ENCODE assay signal across 14 cellular contexts in the genomic region with DNA sequence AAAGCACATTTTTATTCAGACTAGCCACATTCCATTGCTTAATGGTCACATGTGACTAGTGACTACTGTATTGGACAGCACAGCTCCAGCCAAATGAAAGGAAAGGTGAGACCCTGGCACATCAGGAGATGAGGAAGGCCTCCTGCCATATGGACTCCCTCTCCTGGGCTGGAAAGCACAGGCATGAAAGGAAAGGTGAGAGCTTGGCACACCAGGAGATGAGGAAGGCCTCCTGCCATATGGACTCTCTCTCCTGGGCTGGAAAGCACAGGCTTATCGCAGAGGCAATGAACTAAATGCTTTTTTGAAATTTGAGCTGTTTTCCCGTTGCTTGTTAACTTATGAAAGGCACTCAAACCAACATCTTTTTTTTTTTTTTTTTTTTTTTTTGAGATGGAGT.
"Had no signal": no experiment of that assay in that cellular context is flagged by ENCODE, and none has a peak within 500 bp of the region (broad histone marks: within the 10 kb centered on the region; RNA-seq: fewer than 3 reads in every experiment).

No MANE protein-coding gene starts in this region.

- H3K9me3 ChIP-seq: neutrophil, sigmoid colon, stomach had no signal

- H3K27ac ChIP-seq: foreskin keratinocyte, hepatocyte, neutrophil, sigmoid colon, stomach, VCaP had no signal

- DNase-seq: activated CD4-positive, alpha-beta T cell treated with anti-CD3 and anti-CD28 coated beads for 1 hour; activated gamma-delta T cell; foreskin keratinocyte; sigmoid colon; stimulated activated CD4-positive, alpha-beta T cell treated with anti-CD3 and anti-CD28 coated beads, Interleukin-4, amount 100 ng/mL, for 24 hours; stomach; trophoblast cell had no signal

- H2AFZ ChIP-seq: hepatocyte had no signal

- H3K27me3 ChIP-seq: foreskin keratinocyte, hepatocyte, neutrophil, sigmoid colon, stomach had no signal

- H3K27ac Mint-ChIP-seq: activated naive CD4-positive, alpha-beta T cell treated with anti-CD3 and anti-CD28 coated beads, Interleukin-2, amount 50 U/mL, for 24 hours; natural killer cell treated with Interleukin-12 subunit alpha and Interleukin-12 subunit beta and Interleukin-15 and Interleukin-18, amount 100 ng/mL, for 72 hours; stimulated activated effector memory CD8-positive, alpha-beta T cell treated with anti-CD3 and anti-CD28 coated beads, Interleukin-12 subunit alpha, Interleukin-12 subunit beta, amount 100 ng/mL, for 72 hours had no signal

- H3K36me3 Mint-ChIP-seq: activated naive CD4-positive, alpha-beta T cell treated with anti-CD3 and anti-CD28 coated beads, Interleukin-2, amount 50 U/mL, for 24 hours; natural killer cell treated with Interleukin-12 subunit alpha and Interleukin-12 subunit beta and Interleukin-15 and Interleukin-18, amount 100 ng/mL, for 72 hours; stimulated activated effector memory CD8-positive, alpha-beta T cell treated with anti-CD3 and anti-CD28 coated beads, Interleukin-12 subunit alpha, Interleukin-12 subunit beta, amount 100 ng/mL, for 72 hours had no signal

- H3K4me3 Mint-ChIP-seq: activated naive CD4-positive, alpha-beta T cell treated with anti-CD3 and anti-CD28 coated beads, Interleukin-2, amount 50 U/mL, for 24 hours; natural killer cell treated with Interleukin-12 subunit alpha and Interleukin-12 subunit beta and Interleukin-15 and Interleukin-18, amount 100 ng/mL, for 72 hours; stimulated activated effector memory CD8-positive, alpha-beta T cell treated with anti-CD3 and anti-CD28 coated beads, Interleukin-12 subunit alpha, Interleukin-12 subunit beta, amount 100 ng/mL, for 72 hours had no signal

- ATAC-seq: foreskin keratinocyte; natural killer cell treated with Interleukin-12 subunit alpha and Interleukin-12 subunit beta and Interleukin-15 and Interleukin-18, amount 100 ng/mL, for 72 hours; stimulated activated effector memory CD8-positive, alpha-beta T cell treated with anti-CD3 and anti-CD28 coated beads, Interleukin-12 subunit alpha, Interleukin-12 subunit beta, amount 100 ng/mL, for 72 hours had no signal

- H3K79me2 ChIP-seq: hepatocyte had no signal

- H3K9me3 Mint-ChIP-seq: activated naive CD4-positive, alpha-beta T cell treated with anti-CD3 and anti-CD28 coated beads, Interleukin-2, amount 50 U/mL, for 24 hours; natural killer cell treated with Interleukin-12 subunit alpha and Interleukin-12 subunit beta and Interleukin-15 and Interleukin-18, amount 100 ng/mL, for 72 hours; stimulated activated effector memory CD8-positive, alpha-beta T cell treated with anti-CD3 and anti-CD28 coated beads, Interleukin-12 subunit alpha, Interleukin-12 subunit beta, amount 100 ng/mL, for 72 hours had no signal

- H3K27me3 Mint-ChIP-seq: activated naive CD4-positive, alpha-beta T cell treated with anti-CD3 and anti-CD28 coated beads, Interleukin-2, amount 50 U/mL, for 24 hours; natural killer cell treated with Interleukin-12 subunit alpha and Interleukin-12 subunit beta and Interleukin-15 and Interleukin-18, amount 100 ng/mL, for 72 hours had no signal

- H3K4me3 ChIP-seq: hepatocyte, lung, sigmoid colon, stomach had no signal

- H3K4me1 Mint-ChIP-seq: activated naive CD4-positive, alpha-beta T cell treated with anti-CD3 and anti-CD28 coated beads, Interleukin-2, amount 50 U/mL, for 24 hours had no signal

- H3K36me3 ChIP-seq: neutrophil, sigmoid colon, stomach had no signal

- H3K4me2 ChIP-seq: hepatocyte had no signal
